Comparison of ENCODE assay signal across 17 cellular contexts in genomic region chr7:112150823-112151641, GRCh38. TPM values are rescaled to one million over a fixed set of nuclear protein-coding genes. Genes with fewer than 3 reads are reported as not detected.
DNase-seq lines count a peak whose midpoint lies in the region; ATAC-seq and TF ChIP-seq lines count a peak whose summit lies in the region.
"Had no signal": no experiment of that assay in that cellular context is flagged by ENCODE, and none has a peak within 500 bp of the region (broad histone marks: within the 10 kb centered on the region; RNA-seq: fewer than 3 reads in every experiment).

No MANE protein-coding gene starts in this region.

- H3K27ac Mint-ChIP-seq in activated CD4-positive, alpha-beta T cell treated with anti-CD3 and anti-CD28 coated beads for 36 hours, result no peak overlapping the region
- H3K27ac Mint-ChIP-seq in type B pancreatic cell, result no peak overlapping the region
- H3K27ac Mint-ChIP-seq in T-helper 2 cell treated with Interferon-gamma antibody and Interleukin-4, amounts not matched to agents 5 μg/mL and 100 μg/mL, for 36 hours, result no peak overlapping the region
- H3K27ac Mint-ChIP-seq: activated CD4-positive, alpha-beta memory T cell treated with anti-CD3 and anti-CD28 coated beads for 36 hours; activated naive CD4-positive, alpha-beta T cell treated with anti-CD3 and anti-CD28 coated beads, Interleukin-2, amount 50 U/mL, for 24 hours; CD8-positive, alpha-beta memory T cell had no signal

- no peak for DNase-seq in activated CD4-positive, alpha-beta T cell treated with anti-CD3 and anti-CD28 coated beads for 36 hours
- DNase-seq in activated CD4-positive, alpha-beta T cell treated with anti-CD3 and anti-CD28 coated beads, Interleukin-2, amount 50 U/mL, for 1 hour, result no peak
- peak; percentile 8 for DNase-seq in RKO (ENCODE audit: low spot score)
- DNase-seq in fibroblast of mammary gland (ENCODE audit: low read depth), result peak; percentile 32
- DNase-seq in type B pancreatic cell (ENCODE audit: extremely low spot score, unreplicated experiment), result no peak
- no peak for DNase-seq in NK-92 (lab: John Stamatoyannopoulos, UW; ENCODE audit: unreplicated experiment)
- DNase-seq in T-helper 2 cell treated with Interferon-gamma antibody and Interleukin-4, amounts not matched to agents 5 μg/mL and 100 μg/mL, for 36 hours (ENCODE audit: low spot score), result no peak
- DNase-seq: activated CD4-positive, alpha-beta memory T cell treated with anti-CD3 and anti-CD28 coated beads for 36 hours; activated T-cell treated with anti-CD3 and anti-CD28 coated beads, Interleukin-2, amount 50 U/mL, for 4 hours; CD8-positive, alpha-beta memory T cell; effector CD8-positive, alpha-beta T cell; NCI-H526; retina; stimulated activated CD4-positive, alpha-beta T cell treated with anti-CD3 and anti-CD28 coated beads, Interleukin-15, amount 100 ng/mL, for 24 hours; stimulated activated naive CD4-positive, alpha-beta T cell treated with Interleukin-2 at 50 U/mL for 16 hours had no signal

- no peak overlapping the region for H3K4me3 ChIP-seq in fibroblast of mammary gland (ENCODE audit: control insufficient read depth, low read depth, low read length)

- H3K36me3 Mint-ChIP-seq in activated CD4-positive, alpha-beta T cell treated with anti-CD3 and anti-CD28 coated beads for 36 hours (ENCODE audit: low read depth), result no peaks in the 10 kb centered on the region
- peaks cover 8% of the 10 kb centered on the region for H3K36me3 Mint-ChIP-seq in type B pancreatic cell
- H3K36me3 Mint-ChIP-seq in T-helper 2 cell treated with Interferon-gamma antibody and Interleukin-4, amounts not matched to agents 5 μg/mL and 100 μg/mL, for 36 hours (ENCODE audit: low read depth), result no peaks in the 10 kb centered on the region
- H3K36me3 Mint-ChIP-seq: activated CD4-positive, alpha-beta memory T cell treated with anti-CD3 and anti-CD28 coated beads for 36 hours; activated naive CD4-positive, alpha-beta T cell treated with anti-CD3 and anti-CD28 coated beads, Interleukin-2, amount 50 U/mL, for 24 hours; CD8-positive, alpha-beta memory T cell had no signal

- intact Hi-C loops in activated CD4-positive, alpha-beta T cell treated with anti-CD3 and anti-CD28 coated beads for 36 hours (cut with DNase I, micrococcal nuclease), result no loop called here

- H3K9me3 Mint-ChIP-seq in activated CD4-positive, alpha-beta T cell treated with anti-CD3 and anti-CD28 coated beads for 36 hours (ENCODE audit: low read depth), result no peaks in the 10 kb centered on the region
- H3K9me3 Mint-ChIP-seq in type B pancreatic cell, result no peaks in the 10 kb centered on the region
- H3K9me3 Mint-ChIP-seq in T-helper 2 cell treated with Interferon-gamma antibody and Interleukin-4, amounts not matched to agents 5 μg/mL and 100 μg/mL, for 36 hours, result no peaks in the 10 kb centered on the region
- H3K9me3 Mint-ChIP-seq: activated CD4-positive, alpha-beta memory T cell treated with anti-CD3 and anti-CD28 coated beads for 36 hours; activated naive CD4-positive, alpha-beta T cell treated with anti-CD3 and anti-CD28 coated beads, Interleukin-2, amount 50 U/mL, for 24 hours; activated T-cell treated with anti-CD3 and anti-CD28 coated beads, Interleukin-2, amount 50 U/mL, for 4 hours; CD8-positive, alpha-beta memory T cell had no signal

- CTCF ChIA-PET in activated CD4-positive, alpha-beta T cell treated with anti-CD3 and anti-CD28 coated beads for 36 hours (lab: Charles Lee), result interaction anchor here (0.9 to 1.0 kb wide), 2 partner anchors 15 to 229 kb away, joined by 3 read pairs; no protein-coding TSS in a partner anchor

- no peaks in the 10 kb centered on the region for H3K4me1 Mint-ChIP-seq in activated CD4-positive, alpha-beta T cell treated with anti-CD3 and anti-CD28 coated beads for 36 hours
- peaks cover 26% of the 10 kb centered on the region for H3K4me1 Mint-ChIP-seq in type B pancreatic cell (ENCODE audit: unreplicated experiment)
- no peaks in the 10 kb centered on the region for H3K4me1 Mint-ChIP-seq in T-helper 2 cell treated with Interferon-gamma antibody and Interleukin-4, amounts not matched to agents 5 μg/mL and 100 μg/mL, for 36 hours (ENCODE audit: low read depth)
- H3K4me1 Mint-ChIP-seq: activated naive CD4-positive, alpha-beta T cell treated with anti-CD3 and anti-CD28 coated beads, Interleukin-2, amount 50 U/mL, for 24 hours; CD8-positive, alpha-beta memory T cell had no signal

- POLR2A ChIA-PET in activated CD4-positive, alpha-beta T cell treated with anti-CD3 and anti-CD28 coated beads for 36 hours (lab: Charles Lee), result no interaction called here

- H3K4me3 Mint-ChIP-seq in activated CD4-positive, alpha-beta T cell treated with anti-CD3 and anti-CD28 coated beads for 36 hours, result no peak overlapping the region
- H3K4me3 Mint-ChIP-seq in type B pancreatic cell, result no peak overlapping the region
- no peak overlapping the region for H3K4me3 Mint-ChIP-seq in T-helper 2 cell treated with Interferon-gamma antibody and Interleukin-4, amounts not matched to agents 5 μg/mL and 100 μg/mL, for 36 hours
- H3K4me3 Mint-ChIP-seq: activated CD4-positive, alpha-beta memory T cell treated with anti-CD3 and anti-CD28 coated beads for 36 hours; activated naive CD4-positive, alpha-beta T cell treated with anti-CD3 and anti-CD28 coated beads, Interleukin-2, amount 50 U/mL, for 24 hours; activated T-cell treated with anti-CD3 and anti-CD28 coated beads, Interleukin-2, amount 50 U/mL, for 4 hours had no signal

- ATAC-seq in activated CD4-positive, alpha-beta T cell treated with anti-CD3 and anti-CD28 coated beads for 36 hours, result peak; percentile 36
- no peak for ATAC-seq in GM21825 (IDR thresholded peaks at IDR 0.05; ENCODE audit: unreplicated experiment)
- ATAC-seq: activated T-cell treated with anti-CD3 and anti-CD28 coated beads, Interleukin-2, amount 50 U/mL, for 4 hours had no signal

- TF ChIP-seq CTCF in fibroblast of mammary gland (conservative IDR thresholded peaks at IDR 0.05; ENCODE audit: control insufficient read depth, insufficient read depth, low read depth, low read length), result no peak
- no peak for TF ChIP-seq CTCF in type B pancreatic cell (conservative IDR thresholded peaks at IDR 0.05)

- peaks cover 10% of the 10 kb centered on the region for H3K27me3 Mint-ChIP-seq in activated CD4-positive, alpha-beta T cell treated with anti-CD3 and anti-CD28 coated beads for 36 hours
- H3K27me3 Mint-ChIP-seq in type B pancreatic cell, result no peaks in the 10 kb centered on the region
- H3K27me3 Mint-ChIP-seq in T-helper 2 cell treated with Interferon-gamma antibody and Interleukin-4, amounts not matched to agents 5 μg/mL and 100 μg/mL, for 36 hours (ENCODE audit: low read depth), result peaks cover 7% of the 10 kb centered on the region

RNA-seq across cellular contexts. Expression of gene DOCK4, which starts 55.2 kb away (rescaled TPM):
- total RNA-seq in activated CD4-positive, alpha-beta T cell treated with anti-CD3 and anti-CD28 coated beads for 36 hours, result under 1 TPM; 0.32 TPM
- total RNA-seq in type B pancreatic cell (ENCODE audit: low replicate concordance), result 14.7 and 24.6 TPM in 2 replicates

RNA-seq across cellular contexts. Expression of gene ZNF277, which starts 55.5 kb away (rescaled TPM):
- total RNA-seq in activated CD4-positive, alpha-beta T cell treated with anti-CD3 and anti-CD28 coated beads for 36 hours, result 10 to 100 TPM; 17.6 to 21.4 TPM
- total RNA-seq in type B pancreatic cell (ENCODE audit: low replicate concordance), result 20.0 and 21.4 TPM in 2 replicates

Comparison
In these comparisons a context has a peak if more than half of its experiments do, and no peak if none do; other contexts are left out.
1. DNase-seq: peak in RKO (single experiment) and fibroblast of mammary gland (single experiment); none in activated CD4-positive, alpha-beta T cell treated with anti-CD3 and anti-CD28 coated beads for 36 hours (single experiment), activated CD4-positive, alpha-beta T cell treated with anti-CD3 and anti-CD28 coated beads, Interleukin-2, amount 50 U/mL, for 1 hour (single experiment), type B pancreatic cell (single experiment), NK-92 (single experiment) and T-helper 2 cell treated with Interferon-gamma antibody and Interleukin-4, amounts not matched to agents 5 μg/mL and 100 μg/mL, for 36 hours (single experiment).
2. RNA of gene DOCK4, which starts 55.2 kb away (total RNA-seq): 14.7 to 24.6 TPM in type B pancreatic cell; 0.32 TPM in activated CD4-positive, alpha-beta T cell treated with anti-CD3 and anti-CD28 coated beads for 36 hours; every median in the first group is over 10 times any median in the second.